Comparison of ENCODE assay signal across 15 cellular contexts in the genomic region with DNA sequence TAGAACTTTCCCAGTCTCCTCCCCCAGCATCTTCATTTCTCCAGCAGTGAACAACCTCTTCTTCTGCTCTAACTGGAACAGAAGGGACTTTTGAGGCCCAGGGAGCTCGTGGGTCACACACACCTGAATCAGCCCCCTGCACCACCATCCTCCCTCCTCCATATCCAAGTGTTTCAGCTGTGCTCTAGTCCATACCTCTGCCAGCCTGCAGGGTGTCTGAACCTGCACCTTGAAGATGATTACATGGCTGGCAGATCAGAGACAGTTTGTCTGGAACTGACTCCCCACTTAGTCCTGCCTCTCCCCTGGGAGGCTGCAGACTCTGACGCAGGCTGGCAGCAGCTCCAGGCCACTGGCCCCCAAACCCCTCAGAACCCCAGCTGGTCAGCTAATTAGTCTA. TPM values are rescaled to one million over a fixed set of nuclear protein-coding genes. Genes with fewer than 3 reads are reported as not detected.
DNase-seq lines count a peak whose midpoint lies in the region; ATAC-seq and TF ChIP-seq lines count a peak whose summit lies in the region.
"Had no signal": no experiment of that assay in that cellular context is flagged by ENCODE, and none has a peak within 500 bp of the region (broad histone marks: within the 10 kb centered on the region; RNA-seq: fewer than 3 reads in every experiment).

No MANE protein-coding gene starts in this region.

- peak; percentile 46 for ATAC-seq in stimulated activated naive CD8-positive, alpha-beta T cell treated with anti-CD3 and anti-CD28 coated beads, Interleukin-15, amount 100 ng/mL, for 72 hours
- ATAC-seq in stimulated activated naive CD8-positive, alpha-beta T cell treated with anti-CD3 and anti-CD28 coated beads, Interleukin-15, Interleukin-2, amounts not matched to agents 100 U/mL and 50 U/mL, for 24 hours: no peak
- ATAC-seq in WTC11 (peak; percentile 51; the same call in 1 of the 2 replicates), HG03108 (IDR thresholded peaks at IDR 0.05; ENCODE audit: unreplicated experiment) (no peak)
- ATAC-seq: GM23338 had no signal

- H3K36me3 Mint-ChIP-seq in WTC11 (no peaks in the 10 kb centered on the region), neural progenitor cell (peaks cover 3% of the 10 kb centered on the region)
- H3K36me3 Mint-ChIP-seq: CD8-positive, alpha-beta memory T cell; IgD-negative memory B cell had no signal

- WGBS in lower leg skin, 2 donors: 63 to 89% methylated on average over 2 of the region's 2 CpGs

- POLR2A ChIA-PET in WTC11 (lab: Charles Lee): no interaction called here

- H3K9ac ChIP-seq in neural progenitor cell: no peak overlapping the region
- H3K9ac ChIP-seq: BLaER1 had no signal

- no peak for DNase-seq in stimulated activated naive CD8-positive, alpha-beta T cell treated with anti-CD3 and anti-CD28 coated beads, Interleukin-15, amount 100 ng/mL, for 72 hours
- DNase-seq in stimulated activated naive CD8-positive, alpha-beta T cell treated with anti-CD3 and anti-CD28 coated beads, Interleukin-15, Interleukin-2, amounts not matched to agents 100 U/mL and 50 U/mL, for 24 hours: no peak
- no peak for DNase-seq in WTC11 (ENCODE audit: low spot score)
- DNase-seq in neural progenitor cell (ENCODE audit: low spot score): no peak
- no peak for DNase-seq in lower leg skin (ENCODE audit: low spot score in 2 of 2)
- DNase-seq: AML-193; Caco-2; CD8-positive, alpha-beta memory T cell; H7 had no signal

- no peaks in the 10 kb centered on the region for H3K4me1 Mint-ChIP-seq in stimulated activated naive CD8-positive, alpha-beta T cell treated with anti-CD3 and anti-CD28 coated beads, Interleukin-15, amount 100 ng/mL, for 72 hours
- H3K4me1 Mint-ChIP-seq in WTC11: no peaks in the 10 kb centered on the region
- peaks cover 3% of the 10 kb centered on the region for H3K4me1 Mint-ChIP-seq in neural progenitor cell
- H3K4me1 Mint-ChIP-seq: CD8-positive, alpha-beta memory T cell; GM23338; IgD-negative memory B cell had no signal

- H3K4me3 ChIP-seq in neural progenitor cell (no peak overlapping the region), lower leg skin (ENCODE audit: low read depth, poor library complexity, severe bottlenecking) (no peak overlapping the region)
- H3K4me3 ChIP-seq: BLaER1, GM23338 had no signal

- no peak overlapping the region for H2AFZ ChIP-seq in neural progenitor cell (replicated peaks)
- H2AFZ ChIP-seq: GM23338 had no signal

- H3K27me3 ChIP-seq in neural progenitor cell: no peaks in the 10 kb centered on the region
- H3K27me3 ChIP-seq: BLaER1 had no signal

- H3F3A ChIP-seq in neural progenitor cell (ENCODE audit: low read depth): no peaks in the 10 kb centered on the region

- H3K27ac ChIP-seq in neural progenitor cell: no peak overlapping the region
- H3K27ac ChIP-seq: BLaER1 had no signal

- H3K4me2 ChIP-seq in neural progenitor cell: no peak overlapping the region
- H3K4me2 ChIP-seq: BLaER1, GM23338 had no signal

- CTCF ChIA-PET in WTC11 (lab: Charles Lee): interaction anchor here (1.6 to 3.4 kb wide), 3 partner anchors 10 to 32 kb away, joined by 3 to 14 read pairs (median 5); no protein-coding TSS in a partner anchor

- intact Hi-C loops in lower leg skin (cut with DNase I; ENCODE audit: low total_unique reads): no loop called here

- no peaks in the 10 kb centered on the region for H3K9me3 Mint-ChIP-seq in stimulated activated naive CD8-positive, alpha-beta T cell treated with anti-CD3 and anti-CD28 coated beads, Interleukin-15, amount 100 ng/mL, for 72 hours
- H3K9me3 Mint-ChIP-seq in WTC11 (no peaks in the 10 kb centered on the region), neural progenitor cell (no peaks in the 10 kb centered on the region)
- H3K9me3 Mint-ChIP-seq: CD8-positive, alpha-beta memory T cell; GM23338; IgD-negative memory B cell had no signal

- H3K27ac Mint-ChIP-seq in stimulated activated naive CD8-positive, alpha-beta T cell treated with anti-CD3 and anti-CD28 coated beads, Interleukin-15, amount 100 ng/mL, for 72 hours: no peak overlapping the region
- H3K27ac Mint-ChIP-seq in WTC11 (no peak overlapping the region), neural progenitor cell (peak overlapping the region; percentile 59)
- H3K27ac Mint-ChIP-seq: CD8-positive, alpha-beta memory T cell; GM23338; IgD-negative memory B cell had no signal

- TF ChIP-seq POLR2A in lower leg skin (IDR thresholded peaks at IDR 0.05): no peak

- no peak for TF ChIP-seq CTCF in WTC11 (IDR thresholded peaks at IDR 0.05)
- TF ChIP-seq CTCF in neural progenitor cell (IDR thresholded peaks at IDR 0.05): no peak
- no peak for TF ChIP-seq CTCF in lower leg skin (IDR thresholded peaks at IDR 0.05)

- H3K9me3 ChIP-seq in neural progenitor cell (ENCODE audit: low read depth): no peaks in the 10 kb centered on the region
- H3K9me3 ChIP-seq: BLaER1, Caco-2 had no signal

- no peaks in the 10 kb centered on the region for H3K79me2 ChIP-seq in neural progenitor cell (ENCODE audit: low read depth)

- H3K4me3 Mint-ChIP-seq in stimulated activated naive CD8-positive, alpha-beta T cell treated with anti-CD3 and anti-CD28 coated beads, Interleukin-15, amount 100 ng/mL, for 72 hours: no peak overlapping the region
- H3K4me3 Mint-ChIP-seq in WTC11: no peak overlapping the region
- H3K4me3 Mint-ChIP-seq in neural progenitor cell: no peak overlapping the region
- H3K4me3 Mint-ChIP-seq: CD8-positive, alpha-beta memory T cell; GM23338 had no signal

- H3K27me3 Mint-ChIP-seq in stimulated activated naive CD8-positive, alpha-beta T cell treated with anti-CD3 and anti-CD28 coated beads, Interleukin-15, amount 100 ng/mL, for 72 hours: peaks cover 53% of the 10 kb centered on the region
- H3K27me3 Mint-ChIP-seq in WTC11 (ENCODE audit: low read depth) (no peaks in the 10 kb centered on the region), neural progenitor cell (ENCODE audit: insufficient read depth, low read depth) (peaks cover 9% of the 10 kb centered on the region)

- H3K36me3 ChIP-seq in neural progenitor cell: no peaks in the 10 kb centered on the region
- H3K36me3 ChIP-seq: BLaER1 had no signal

- H4K20me1 ChIP-seq in neural progenitor cell (ENCODE audit: low read depth): no peaks in the 10 kb centered on the region
- H4K20me1 ChIP-seq: BLaER1 had no signal

- H3K4me1 ChIP-seq in neural progenitor cell: no peaks in the 10 kb centered on the region
- H3K4me1 ChIP-seq: BLaER1, Caco-2 had no signal

TF ChIP-seq in WTC11, 78 proteins besides CTCF, POLR2A, EP300 and RAD21:
- TF ChIP-seq, protein P1, sequence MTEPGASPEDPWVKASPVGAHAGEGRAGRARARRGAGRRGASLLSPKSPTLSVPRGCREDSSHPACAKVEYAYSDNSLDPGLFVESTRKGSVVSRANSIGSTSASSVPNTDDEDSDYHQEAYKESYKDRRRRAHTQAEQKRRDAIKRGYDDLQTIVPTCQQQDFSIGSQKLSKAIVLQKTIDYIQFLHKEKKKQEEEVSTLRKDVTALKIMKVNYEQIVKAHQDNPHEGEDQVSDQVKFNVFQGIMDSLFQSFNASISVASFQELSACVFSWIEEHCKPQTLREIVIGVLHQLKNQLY (CRISPR knock-in tag; IDR thresholded peaks at IDR 0.05): no peak
- TF ChIP-seq FOXK1 (CRISPR knock-in tag; IDR thresholded peaks at IDR 0.05): no peak
- TF ChIP-seq, protein P2, sequence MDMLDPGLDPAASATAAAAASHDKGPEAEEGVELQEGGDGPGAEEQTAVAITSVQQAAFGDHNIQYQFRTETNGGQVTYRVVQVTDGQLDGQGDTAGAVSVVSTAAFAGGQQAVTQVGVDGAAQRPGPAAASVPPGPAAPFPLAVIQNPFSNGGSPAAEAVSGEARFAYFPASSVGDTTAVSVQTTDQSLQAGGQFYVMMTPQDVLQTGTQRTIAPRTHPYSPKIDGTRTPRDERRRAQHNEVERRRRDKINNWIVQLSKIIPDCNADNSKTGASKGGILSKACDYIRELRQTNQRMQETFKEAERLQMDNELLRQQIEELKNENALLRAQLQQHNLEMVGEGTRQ (CRISPR knock-in tag; IDR thresholded peaks at IDR 0.05): no peak
- no peak for TF ChIP-seq NFE2L1 (CRISPR knock-in tag; IDR thresholded peaks at IDR 0.05)
- no peak for TF ChIP-seq ZNF317 (CRISPR knock-in tag; IDR thresholded peaks at IDR 0.05; ENCODE audit: borderline replicate concordance, low read depth)
- TF ChIP-seq, protein P3, sequence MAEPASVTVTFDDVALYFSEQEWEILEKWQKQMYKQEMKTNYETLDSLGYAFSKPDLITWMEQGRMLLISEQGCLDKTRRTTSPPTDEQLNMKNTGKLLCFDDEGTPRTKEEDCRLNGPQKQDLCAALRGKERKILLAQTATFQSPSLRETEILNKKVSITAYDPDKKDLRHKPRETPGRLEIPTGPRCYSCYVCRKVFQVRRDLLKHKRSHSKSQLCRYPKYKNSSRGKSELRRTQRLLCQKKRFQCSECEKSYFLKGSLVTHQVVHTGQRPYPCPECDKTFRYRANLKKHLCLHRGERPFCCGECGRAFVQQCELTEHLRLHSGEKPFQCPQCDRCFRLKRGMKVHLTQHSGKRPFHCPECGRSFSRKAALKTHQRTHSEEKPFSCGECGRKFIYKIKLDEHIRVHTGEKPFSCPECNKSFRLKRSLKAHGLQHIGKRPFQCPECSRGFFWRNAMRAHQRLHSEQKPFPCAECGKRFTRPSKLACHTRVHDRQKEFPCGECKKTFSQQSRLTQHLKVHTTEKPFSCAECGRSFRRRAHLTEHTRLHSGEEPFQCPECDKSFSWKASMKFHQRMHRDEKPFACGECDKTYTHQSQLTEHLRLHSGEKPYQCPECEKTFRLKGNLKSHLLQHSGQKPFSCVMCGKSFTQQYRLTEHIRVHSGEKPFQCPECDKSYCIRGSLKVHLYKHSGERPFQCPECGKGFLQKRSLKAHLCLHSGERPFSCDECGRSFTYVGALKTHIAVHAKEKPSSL (CRISPR knock-in tag; conservative IDR thresholded peaks at IDR 0.05): no peak
- no peak for TF ChIP-seq SMAD4 (CRISPR knock-in tag; IDR thresholded peaks at IDR 0.05)

RNA-seq across cellular contexts. Expression of a gene that starts 12.1 kb away (rescaled TPM):
- 0.28 to 0.96 TPM (median 0.50 TPM) in 3 replicates for total RNA-seq in WTC11 (2021)
- total RNA-seq in neural progenitor cell (ENCODE audit: low replicate concordance): 3.6 and 4.3 TPM in 2 replicates
- total RNA-seq in lower leg skin: 1 to 10 TPM in 1 of 4 donors, not detected in 3; 1.8 TPM
- total RNA-seq: Caco-2; CD8-positive, alpha-beta memory T cell; Daoy; HT1080 had no signal

RNA-seq across cellular contexts. Expression of a gene that starts 56.6 kb away (rescaled TPM):
- total RNA-seq in WTC11 (2021) (0.53 to 0.85 TPM (median 0.60 TPM) in 3 replicates), neural progenitor cell (ENCODE audit: low replicate concordance) (0.19 TPM in 1 of 2 replicates, not detected in the other), lower leg skin (100 to 1,000 TPM in 3 of 4 donors, 10 to 100 TPM in 1; 70.0 to 181 (median 123) TPM)

Comparison
In these comparisons a context has a peak if more than half of its experiments do, and no peak if none do; other contexts are left out.
1. ATAC-seq: peak in stimulated activated naive CD8-positive, alpha-beta T cell treated with anti-CD3 and anti-CD28 coated beads, Interleukin-15, amount 100 ng/mL, for 72 hours (single experiment) and WTC11 (single experiment); none in stimulated activated naive CD8-positive, alpha-beta T cell treated with anti-CD3 and anti-CD28 coated beads, Interleukin-15, Interleukin-2, amounts not matched to agents 100 U/mL and 50 U/mL, for 24 hours (single experiment) and HG03108 (single experiment).
2. RNA of a gene that starts 56.6 kb away (total RNA-seq): 70.0 to 181 TPM in lower leg skin; 0.53 to 0.85 TPM in WTC11 and 0.19 TPM in neural progenitor cell; every median in the first group is over 10 times any median in the second.